ENCODE assay signal across 10 cellular contexts in genomic region chr16:31701734-31702133, GRCh38.
A peak's percentile ranks its signal among the peaks of the same experiment; 100 is the strongest.
DNase-seq lines count a peak whose midpoint lies in the region; ATAC-seq and TF ChIP-seq lines count a peak whose summit lies in the region.
"Had no signal": no experiment of that assay in that cellular context is flagged by ENCODE, and none has a peak within 500 bp of the region (broad histone marks: within the 10 kb centered on the region; RNA-seq: fewer than 3 reads in every experiment).

No MANE protein-coding gene starts in this region.

- H3K27me3 Mint-ChIP-seq in activated T-cell treated with anti-CD3 and anti-CD28 coated beads, Interleukin-2, amount 50 U/mL, for 4 hours (ENCODE audit: low read depth) = no peaks in the 10 kb centered on the region
- H3K27me3 Mint-ChIP-seq in activated CD4-positive, alpha-beta memory T cell treated with anti-CD3 and anti-CD28 coated beads, Interleukin-2, amount 10 ng/mL, durations not matched to agents 7 days and 5 days = peaks cover 2% of the 10 kb centered on the region

- H3K27ac ChIP-seq in iPS-18a (ENCODE audit: low read length) = no peak overlapping the region
- H3K27ac ChIP-seq: colonic mucosa had no signal

- CTCF ChIA-PET in activated CD4-positive, alpha-beta memory T cell treated with anti-CD3 and anti-CD28 coated beads, Interleukin-2, amount 10 ng/mL, durations not matched to agents 7 days and 5 days (lab: Charles Lee) = interaction anchor here (2.0 kb wide), 1 partner anchor 11 kb away, joined by 8 read pairs; a partner anchor contains a TSS

- no peak overlapping the region for H3K9ac ChIP-seq in iPS-18a (ENCODE audit: low read length)

- peaks cover 5% of the 10 kb centered on the region for H3K4me1 ChIP-seq in iPS-18a (ENCODE audit: control insufficient read depth, low read depth, low read length)
- H3K4me1 ChIP-seq: colonic mucosa had no signal

- H3K36me3 Mint-ChIP-seq in activated T-cell treated with anti-CD3 and anti-CD28 coated beads, Interleukin-2, amount 50 U/mL, for 4 hours (ENCODE audit: insufficient read depth) = peaks cover 23% of the 10 kb centered on the region
- H3K36me3 Mint-ChIP-seq in activated CD4-positive, alpha-beta memory T cell treated with anti-CD3 and anti-CD28 coated beads, Interleukin-2, amount 10 ng/mL, durations not matched to agents 7 days and 5 days (ENCODE audit: low read depth) = peaks cover 45% of the 10 kb centered on the region
- H3K36me3 Mint-ChIP-seq in stimulated activated effector memory CD8-positive, alpha-beta T cell treated with anti-CD3 and anti-CD28 coated beads, Interleukin-12 subunit alpha, Interleukin-12 subunit beta, amount 100 ng/mL, for 72 hours = peaks cover 61% of the 10 kb centered on the region

- no peak for TF ChIP-seq CTCF in GM13977 (IDR thresholded peaks at IDR 0.05; ENCODE audit: extremely low read depth, insufficient read depth, missing control alignments)

- H3K4me3 ChIP-seq in iPS-18a (ENCODE audit: low read length) = peak overlapping the region; percentile 77

- peak overlapping the region; percentile 93 for H3K4me3 Mint-ChIP-seq in activated T-cell treated with anti-CD3 and anti-CD28 coated beads, Interleukin-2, amount 50 U/mL, for 4 hours
- H3K4me3 Mint-ChIP-seq in activated CD4-positive, alpha-beta memory T cell treated with anti-CD3 and anti-CD28 coated beads, Interleukin-2, amount 10 ng/mL, durations not matched to agents 7 days and 5 days = peak overlapping the region; percentile 76
- H3K4me3 Mint-ChIP-seq in stimulated activated effector memory CD8-positive, alpha-beta T cell treated with anti-CD3 and anti-CD28 coated beads, Interleukin-12 subunit alpha, Interleukin-12 subunit beta, amount 100 ng/mL, for 72 hours = peak overlapping the region; percentile 81

- H3K27ac Mint-ChIP-seq in activated CD4-positive, alpha-beta memory T cell treated with anti-CD3 and anti-CD28 coated beads, Interleukin-2, amount 10 ng/mL, durations not matched to agents 7 days and 5 days = peak overlapping the region; percentile 73
- peak overlapping the region; percentile 97 for H3K27ac Mint-ChIP-seq in stimulated activated effector memory CD8-positive, alpha-beta T cell treated with anti-CD3 and anti-CD28 coated beads, Interleukin-12 subunit alpha, Interleukin-12 subunit beta, amount 100 ng/mL, for 72 hours

- peaks cover 4% of the 10 kb centered on the region for H3K27me3 ChIP-seq in iPS-18a (ENCODE audit: control insufficient read depth, insufficient read depth, low read length)
- H3K27me3 ChIP-seq: colonic mucosa had no signal

- peaks cover 25% of the 10 kb centered on the region for H3K4me1 Mint-ChIP-seq in activated T-cell treated with anti-CD3 and anti-CD28 coated beads, Interleukin-2, amount 50 U/mL, for 4 hours (ENCODE audit: low read depth)
- H3K4me1 Mint-ChIP-seq in activated CD4-positive, alpha-beta memory T cell treated with anti-CD3 and anti-CD28 coated beads, Interleukin-2, amount 10 ng/mL, durations not matched to agents 7 days and 5 days = peaks cover 31% of the 10 kb centered on the region
- peaks cover 37% of the 10 kb centered on the region for H3K4me1 Mint-ChIP-seq in stimulated activated effector memory CD8-positive, alpha-beta T cell treated with anti-CD3 and anti-CD28 coated beads, Interleukin-12 subunit alpha, Interleukin-12 subunit beta, amount 100 ng/mL, for 72 hours

- POLR2A ChIA-PET in activated CD4-positive, alpha-beta memory T cell treated with anti-CD3 and anti-CD28 coated beads, Interleukin-2, amount 10 ng/mL, durations not matched to agents 7 days and 5 days (lab: Charles Lee) = interaction anchor here (0.7 to 11.1 kb wide), 7 partner anchors 9 to 243 kb away, joined by 3 to 138 read pairs (median 7); partner anchors contain the start of genes ARMC5 and ZNF267

- intact Hi-C loops in sciatic nerve (cut with DNase I) = no loop called here

- no peak for ATAC-seq in activated T-cell treated with anti-CD3 and anti-CD28 coated beads, Interleukin-2, amount 50 U/mL, for 4 hours
- no peak for ATAC-seq in stimulated activated effector memory CD8-positive, alpha-beta T cell treated with anti-CD3 and anti-CD28 coated beads, Interleukin-12 subunit alpha, Interleukin-12 subunit beta, amount 100 ng/mL, for 72 hours
- ATAC-seq in sciatic nerve = no peak

- DNase-seq in activated T-cell treated with anti-CD3 and anti-CD28 coated beads, Interleukin-2, amount 50 U/mL, for 4 hours = no peak
- DNase-seq in activated T-cell treated with anti-CD3 and anti-CD28 coated beads for 4 hours (no peak), sciatic nerve (ENCODE audit: low spot score) (no peak), NCI-H2196 (lab: John Stamatoyannopoulos, UW; ENCODE audit: unreplicated experiment) (no peak), GM13977 (ENCODE audit: low spot score) (no peak)
- no peak for DNase-seq in activated CD4-positive, alpha-beta memory T cell treated with anti-CD3 and anti-CD28 coated beads, Interleukin-2, amount 10 ng/mL, durations not matched to agents 7 days and 5 days
- no peak for DNase-seq in stimulated activated effector memory CD8-positive, alpha-beta T cell treated with anti-CD3 and anti-CD28 coated beads, Interleukin-12 subunit alpha, Interleukin-12 subunit beta, amount 100 ng/mL, for 72 hours (ENCODE audit: low spot score in 2 of 2)
- DNase-seq: colonic mucosa, midbrain had no signal

- in situ Hi-C loops in GM13977 (cut with MboI; ENCODE audit: low pct_unique_long_range_greater_than_20kb, low sequenced_read_pairs, unreplicated experiment) = loop anchor here (25.0 kb wide), 2 partner anchors 186 to 189 kb away; partner anchors contain the start of gene RUSF1

- H3K9me3 ChIP-seq in iPS-18a (ENCODE audit: control insufficient read depth, low read depth, low read length) = no peaks in the 10 kb centered on the region
- H3K9me3 ChIP-seq: colonic mucosa had no signal

- peaks cover 38% of the 10 kb centered on the region for H3K36me3 ChIP-seq in iPS-18a (ENCODE audit: control insufficient read depth, low read depth, low read length)
- H3K36me3 ChIP-seq: colonic mucosa had no signal

- H3K9me3 Mint-ChIP-seq in activated T-cell treated with anti-CD3 and anti-CD28 coated beads, Interleukin-2, amount 50 U/mL, for 4 hours = no peaks in the 10 kb centered on the region
- peaks cover 4% of the 10 kb centered on the region for H3K9me3 Mint-ChIP-seq in activated CD4-positive, alpha-beta memory T cell treated with anti-CD3 and anti-CD28 coated beads, Interleukin-2, amount 10 ng/mL, durations not matched to agents 7 days and 5 days
- H3K9me3 Mint-ChIP-seq in stimulated activated effector memory CD8-positive, alpha-beta T cell treated with anti-CD3 and anti-CD28 coated beads, Interleukin-12 subunit alpha, Interleukin-12 subunit beta, amount 100 ng/mL, for 72 hours = no peaks in the 10 kb centered on the region
